22 cellular contexts compared by ENCODE assay signal in genomic region chr14:85447883-85448282, GRCh38.
DNase-seq lines count a peak whose midpoint lies in the region; ATAC-seq, FAIRE-seq and TF ChIP-seq lines count a peak whose summit lies in the region.
"Had no signal": no experiment of that assay in that cellular context is flagged by ENCODE, and none has a peak within 500 bp of the region (broad histone marks: within the 10 kb centered on the region; RNA-seq: fewer than 3 reads in every experiment).

No MANE protein-coding gene starts in this region.

- CTCF ChIA-PET in mammary epithelial cell (lab: Charles Lee; ENCODE audit: low non-redundant PET) (no interaction called here), H1 (lab: Charles Lee; ENCODE audit: partially characterized antibody) (interaction anchor here (0.9 kb wide), 1 partner anchor 21 kb away, joined by 3 read pairs; no protein-coding TSS in a partner anchor)

- H3K4me3 Mint-ChIP-seq in H9: no peak overlapping the region
- no peak overlapping the region for H3K4me3 Mint-ChIP-seq in activated T-cell treated with anti-CD3 and anti-CD28 coated beads, Interleukin-2, amount 50 U/mL, for 72 hours
- H3K4me3 Mint-ChIP-seq: B cell; CD4-positive, alpha-beta T cell; CD8-positive, alpha-beta T cell had no signal

- H3K56ac ChIP-seq in H9 (ENCODE audit: insufficient read length, low read depth, low read length): no peak overlapping the region
- H3K56ac ChIP-seq in H1 (replicated peaks; ENCODE audit: insufficient read length, low read depth, low read length): no peak overlapping the region

- H3K27me3 ChIP-seq in mammary epithelial cell (ENCODE audit: insufficient read depth, low read length) (no peaks in the 10 kb centered on the region), breast epithelium (no peaks in the 10 kb centered on the region), H9 (ENCODE audit: insufficient read depth, low read length) (no peaks in the 10 kb centered on the region), H1 (replicated peaks in 1 of 4; ENCODE audit: control insufficient read depth in 3 of 4, extremely low read depth in 1 of 4, insufficient read depth in 3 of 4, low read length in 3 of 4) (no peaks in the 10 kb centered on the region)
- H3K27me3 ChIP-seq: BLaER1 treated with 17β-estradiol and CSF1 and Interleukin-3, amounts not matched to agents 10 nM and 100 nM had no signal

- peak; percentile 29 to 43; a peak in 3 of 4 replicates for TF ChIP-seq RAD21 in H1 (IDR thresholded peaks at IDR 0.05 in 1 of 2, conservative IDR thresholded peaks at IDR 0.05 in 1 of 2; ENCODE audit: low read depth in 2 of 2, low read length in 2 of 2)

- no peak overlapping the region for H3K23ac ChIP-seq in H9 (ENCODE audit: insufficient read length, low read depth, low read length)
- no peak overlapping the region for H3K23ac ChIP-seq in H1 (ENCODE audit: insufficient read length)

- H3T11ph ChIP-seq in H9 (ENCODE audit: low read length): no peak overlapping the region

- intact Hi-C loops in mammary epithelial cell (cut with micrococcal nuclease) (no loop called here), breast epithelium (cut with DNase I; ENCODE audit: low total_unique reads) (no loop called here), head of caudate nucleus (cut with DNase I) (no loop called here)

- 100% methylated on average over 2 of the region's 2 CpGs for WGBS in mammary epithelial cell (ENCODE audit: low coverage, missing lambda C conversion rate)
- no CpG with 5 or more reads among the region's 2 CpGs for WGBS in H9 (ENCODE audit: extremely low coverage, insufficient read length, low lambda C conversion rate)
- 74% methylated on average over 2 of the region's 2 CpGs; no CpG with 5 or more reads in 1 of the 2 experiments for WGBS in H1 (ENCODE audit: extremely low coverage in 1 of 2, insufficient coverage in 1 of 2, insufficient read length in 1 of 2, insufficient replicate concordance in 2 of 2, low coverage in 1 of 2, low lambda C conversion rate in 2 of 2, missing lambda C conversion rate in 1 of 2), 2 experiments

- H3K4me2 ChIP-seq in mammary epithelial cell (ENCODE audit: insufficient read depth, low read depth, low read length): no peak overlapping the region
- no peak overlapping the region for H3K4me2 ChIP-seq in H9 (ENCODE audit: insufficient read depth, insufficient read length, low read length)
- H3K4me2 ChIP-seq in H1 (ENCODE audit: insufficient read depth in 1 of 2, low read depth in 2 of 2, low read length in 2 of 2): no peak overlapping the region
- H3K4me2 ChIP-seq: A549; BLaER1 treated with 17β-estradiol and CSF1 and Interleukin-3, amounts not matched to agents 10 nM and 100 nM had no signal

- BruUV-seq in mammary epithelial cell (replicated peaks; lab: Mats Ljungman, UMichigan): no TSS peak

- H3K4me3 ChIP-seq in mammary epithelial cell (replicated peaks in 1 of 3; ENCODE audit: insufficient read depth in 1 of 3, low read depth in 2 of 3, low read length in 3 of 3) (no peak overlapping the region), breast epithelium (no peak overlapping the region), H1 (ENCODE audit: extremely low read depth in 1 of 4, insufficient read depth in 2 of 4, low read depth in 3 of 4, low read length in 4 of 4) (no peak overlapping the region)
- H3K4me3 ChIP-seq: A549; BLaER1 treated with 17β-estradiol and CSF1 and Interleukin-3, amounts not matched to agents 10 nM and 100 nM had no signal

- no peak for ATAC-seq in activated T-cell treated with anti-CD3 and anti-CD28 coated beads, Interleukin-2, amount 50 U/mL, for 72 hours (replicated peaks in 1 of 2)
- ATAC-seq: A549; CD8-positive, alpha-beta T cell had no signal

- H2BK5ac ChIP-seq in H9 (ENCODE audit: insufficient read length, low read length) (no peak overlapping the region), H1 (ENCODE audit: low read depth, low read length) (no peak overlapping the region)

- H3K9ac ChIP-seq in mammary epithelial cell (ENCODE audit: insufficient read depth, low read length) (no peak overlapping the region), H9 (ENCODE audit: extremely low read depth, insufficient read length, low read length) (no peak overlapping the region), H1 (replicated peaks in 1 of 4; ENCODE audit: extremely low read depth in 1 of 4, low read depth in 3 of 4, low read length in 3 of 4) (no peak overlapping the region)
- H3K9ac ChIP-seq: BLaER1 treated with 17β-estradiol and CSF1 and Interleukin-3, amounts not matched to agents 10 nM and 100 nM had no signal

- H3K23me2 ChIP-seq in H9 (ENCODE audit: insufficient read length, low read depth, low read length, poor library complexity, severe bottlenecking) (no peaks in the 10 kb centered on the region), H1 (ENCODE audit: low read depth, low read length) (no peaks in the 10 kb centered on the region; the same call in 1 of the 2 replicates)

- DNase-seq in mammary epithelial cell: no peak
- no peak for DNase-seq in breast epithelium (ENCODE audit: low spot score in 2 of 2)
- no peak for DNase-seq in H9
- no peak for DNase-seq in H1 (ENCODE audit: low read depth in 1 of 2, low spot score in 2 of 2)
- no peak for DNase-seq in head of caudate nucleus
- DNase-seq in NCI-H526 (lab: John Stamatoyannopoulos, UW): no peak
- no peak for DNase-seq in activated T-cell treated with anti-CD3 and anti-CD28 coated beads, Interleukin-2, amount 50 U/mL, for 72 hours
- DNase-seq: AML-193; Caco-2; Calu3; CD4-positive, alpha-beta T cell; CD8-positive, alpha-beta T cell; DMS79 treated with DMSO at 0.1 percent for 48 hours; GF-D8 had no signal

- H2BK120ac ChIP-seq in H9 (ENCODE audit: low read depth, low read length, poor library complexity, severe bottlenecking) (no peak overlapping the region), H1 (replicated peaks; ENCODE audit: low read depth, low read length) (no peak overlapping the region)

- H3K27me3 Mint-ChIP-seq in H9 (ENCODE audit: low read depth): no peaks in the 10 kb centered on the region
- H3K27me3 Mint-ChIP-seq in activated T-cell treated with anti-CD3 and anti-CD28 coated beads, Interleukin-2, amount 50 U/mL, for 72 hours (ENCODE audit: low read depth): no peaks in the 10 kb centered on the region
- H3K27me3 Mint-ChIP-seq: B cell; CD4-positive, alpha-beta T cell had no signal

- H2AFZ ChIP-seq in mammary epithelial cell (ENCODE audit: low read depth, low read length): peak overlapping the region; percentile 5
- H2AFZ ChIP-seq in H9 (ENCODE audit: low read length): no peak overlapping the region
- H2AFZ ChIP-seq in H1 (ENCODE audit: low read length): no peak overlapping the region

- dilution Hi-C loops in mammary epithelial cell (cut with HindIII; ENCODE audit: low sequenced_read_pairs): no loop called here

- TF ChIP-seq EP300 in H1 (IDR thresholded peaks at IDR 0.05; ENCODE audit: borderline replicate concordance in 1 of 2, low read depth in 2 of 2, low read length in 2 of 2): no peak

- H4K8ac ChIP-seq in H9 (replicated peaks; ENCODE audit: insufficient read length, low read depth, low read length) (no peak overlapping the region), H1 (ENCODE audit: extremely low read depth, insufficient read depth, low read length) (no peak overlapping the region)

- no peak for TF ChIP-seq CTCF in mammary epithelial cell (conservative IDR thresholded peaks at IDR 0.05 in 1 of 2, IDR thresholded peaks at IDR 0.05 in 1 of 2; ENCODE audit: extremely low read depth in 1 of 2, insufficient read depth in 1 of 2, low read depth in 1 of 2, low read length in 2 of 2)
- no peak for TF ChIP-seq CTCF in breast epithelium (IDR thresholded peaks at IDR 0.05)
- TF ChIP-seq CTCF in H9 (conservative IDR thresholded peaks at IDR 0.05): peak; percentile 39; the same call in 2 of the 3 replicates
- TF ChIP-seq CTCF in H1 (IDR thresholded peaks at IDR 0.05; ENCODE audit: control extremely low read depth in 1 of 3, insufficient read depth in 1 of 3, low read depth in 1 of 3, low read length in 3 of 3): peak in 1 of 3 experiments; percentile 35; a peak in 1 of 4 replicates

- no peak overlapping the region for H2BK12ac ChIP-seq in H9 (ENCODE audit: insufficient read length, low read depth, low read length)
- no peak overlapping the region for H2BK12ac ChIP-seq in H1 (ENCODE audit: low read depth, low read length)

- H3K36me3 ChIP-seq in mammary epithelial cell (ENCODE audit: insufficient read depth, low read length): no peaks in the 10 kb centered on the region
- no peaks in the 10 kb centered on the region for H3K36me3 ChIP-seq in breast epithelium
- H3K36me3 ChIP-seq in H1 (ENCODE audit: control insufficient read depth in 2 of 4, insufficient read depth in 4 of 4, low read length in 3 of 4): no peaks in the 10 kb centered on the region
- H3K36me3 ChIP-seq: BLaER1 treated with 17β-estradiol and CSF1 and Interleukin-3, amounts not matched to agents 10 nM and 100 nM had no signal

- in situ Hi-C loops in mammary epithelial cell (cut with MboI; ENCODE audit: low sequenced_read_pairs in 2 of 2): no loop called here

- H3K79me1 ChIP-seq in H9 (ENCODE audit: insufficient read depth, low read depth, low read length, poor library complexity, severe bottlenecking) (no peaks in the 10 kb centered on the region), H1 (ENCODE audit: low read depth, low read length) (no peaks in the 10 kb centered on the region)

- peaks cover 12% of the 10 kb centered on the region for H3K4me1 ChIP-seq in mammary epithelial cell (ENCODE audit: insufficient read depth, low read length)
- H3K4me1 ChIP-seq in breast epithelium: no peaks in the 10 kb centered on the region
- no peaks in the 10 kb centered on the region for H3K4me1 ChIP-seq in H9 (ENCODE audit: insufficient read depth, low read length)
- no peaks in the 10 kb centered on the region for H3K4me1 ChIP-seq in H1 (replicated peaks in 1 of 4; ENCODE audit: control insufficient read depth in 3 of 4, insufficient read depth in 4 of 4, low read length in 3 of 4)
- H3K4me1 ChIP-seq: Caco-2 had no signal

- H4K91ac ChIP-seq in H9 (ENCODE audit: insufficient read length, low read depth, low read length) (no peak overlapping the region), H1 (replicated peaks; ENCODE audit: insufficient read length, low read length) (no peak overlapping the region)

- POLR2A ChIA-PET in H1 (lab: Charles Lee; ENCODE audit: partially characterized antibody): no interaction called here

- H3K36me3 Mint-ChIP-seq in H9 (ENCODE audit: insufficient read depth in 1 of 3, low read depth in 3 of 3): no peaks in the 10 kb centered on the region
- H3K36me3 Mint-ChIP-seq in activated T-cell treated with anti-CD3 and anti-CD28 coated beads, Interleukin-2, amount 50 U/mL, for 72 hours (ENCODE audit: insufficient read depth in 2 of 2): no peaks in the 10 kb centered on the region
- H3K36me3 Mint-ChIP-seq: CD8-positive, alpha-beta T cell had no signal

- H3K9me3 Mint-ChIP-seq in H9: no peaks in the 10 kb centered on the region
- H3K9me3 Mint-ChIP-seq in activated T-cell treated with anti-CD3 and anti-CD28 coated beads, Interleukin-2, amount 50 U/mL, for 72 hours: peaks cover 0 to 2% of the 10 kb centered on the region in 2 donors
- H3K9me3 Mint-ChIP-seq: CD4-positive, alpha-beta T cell had no signal

- H3K79me2 ChIP-seq in mammary epithelial cell (ENCODE audit: insufficient read depth, low read length) (no peaks in the 10 kb centered on the region), H9 (ENCODE audit: insufficient read depth, low read length) (no peaks in the 10 kb centered on the region), H1 (ENCODE audit: control insufficient read depth in 1 of 2, insufficient read depth in 2 of 2, low read length in 2 of 2) (no peaks in the 10 kb centered on the region)

- FAIRE-seq in H1 (lab: Jason Lieb, UNC): no peak
- FAIRE-seq: A549, D721Med, G401.6, GM12891 had no signal

- H2BK20ac ChIP-seq in H9 (ENCODE audit: low read depth, low read length, poor library complexity, severe bottlenecking) (no peak overlapping the region), H1 (ENCODE audit: low read length) (no peak overlapping the region)

- H4K20me1 ChIP-seq in mammary epithelial cell (ENCODE audit: insufficient read depth, low read length) (no peaks in the 10 kb centered on the region), H9 (ENCODE audit: control insufficient read depth, insufficient read depth, insufficient read length) (no peaks in the 10 kb centered on the region), H1 (replicated peaks in 1 of 2; ENCODE audit: control insufficient read depth in 1 of 2, insufficient read depth in 2 of 2, low read length in 2 of 2) (no peaks in the 10 kb centered on the region)
- H4K20me1 ChIP-seq: BLaER1 treated with 17β-estradiol and CSF1 and Interleukin-3, amounts not matched to agents 10 nM and 100 nM had no signal

- H3K27ac ChIP-seq in mammary epithelial cell (ENCODE audit: insufficient read depth, low read depth, low read length) (no peak overlapping the region), breast epithelium (no peak overlapping the region), H9 (ENCODE audit: insufficient read length, low read depth, low read length) (no peak overlapping the region), H1 (ENCODE audit: low read depth, low read length) (no peak overlapping the region)
- H3K27ac ChIP-seq: 22Rv1; A549; BLaER1 treated with 17β-estradiol and CSF1 and Interleukin-3, amounts not matched to agents 10 nM and 100 nM; C4-2B had no signal

- no peak overlapping the region for H3K14ac ChIP-seq in H9 (ENCODE audit: insufficient read depth, low read length)
- H3K14ac ChIP-seq in H1 (ENCODE audit: insufficient read length): no peak overlapping the region

- no peak overlapping the region for H3K4ac ChIP-seq in H9 (ENCODE audit: low read depth, low read length)
- no peak overlapping the region for H3K4ac ChIP-seq in H1 (replicated peaks; ENCODE audit: insufficient read length, low read depth, low read length)

- TF ChIP-seq POLR2A in breast epithelium (IDR thresholded peaks at IDR 0.05): no peak
- TF ChIP-seq POLR2A in H1 (IDR thresholded peaks at IDR 0.05; ENCODE audit: control extremely low read depth in 1 of 2, low read depth in 2 of 2, low read length in 2 of 2): no peak

- H2AK5ac ChIP-seq in H9 (ENCODE audit: insufficient read length, low read length) (no peak overlapping the region), H1 (ENCODE audit: low read depth, low read length) (no peak overlapping the region)

- H3K18ac ChIP-seq in H9 (ENCODE audit: insufficient read length, low read depth, low read length) (no peak overlapping the region), H1 (ENCODE audit: extremely low read depth, low read length) (no peak overlapping the region)

- no peaks in the 10 kb centered on the region for H3K4me1 Mint-ChIP-seq in H9
- no peaks in the 10 kb centered on the region for H3K4me1 Mint-ChIP-seq in activated T-cell treated with anti-CD3 and anti-CD28 coated beads, Interleukin-2, amount 50 U/mL, for 72 hours (ENCODE audit: low read depth)
- H3K4me1 Mint-ChIP-seq: B cell had no signal

- H3K9me3 ChIP-seq in mammary epithelial cell (replicated peaks; ENCODE audit: insufficient read depth, low read length) (no peaks in the 10 kb centered on the region), breast epithelium (no peaks in the 10 kb centered on the region), H9 (ENCODE audit: control insufficient read depth, low read depth, low read length) (no peaks in the 10 kb centered on the region), H1 (ENCODE audit: insufficient read depth in 2 of 2, low read depth in 1 of 2, low read length in 1 of 2) (no peaks in the 10 kb centered on the region)
- H3K9me3 ChIP-seq: A549, Caco-2 had no signal

- H3K27ac Mint-ChIP-seq in H9: no peak overlapping the region
- H3K27ac Mint-ChIP-seq in activated T-cell treated with anti-CD3 and anti-CD28 coated beads, Interleukin-2, amount 50 U/mL, for 72 hours: no peak overlapping the region
- H3K27ac Mint-ChIP-seq: B cell; CD4-positive, alpha-beta T cell; CD8-positive, alpha-beta T cell had no signal

- no peak overlapping the region for H2BK15ac ChIP-seq in H9 (ENCODE audit: low read depth, low read length)
- H2BK15ac ChIP-seq in H1 (ENCODE audit: low read length): no peak overlapping the region

- no peak overlapping the region for H4K5ac ChIP-seq in H9 (ENCODE audit: insufficient read length, low read depth, low read length)
- no peak overlapping the region for H4K5ac ChIP-seq in H1 (ENCODE audit: insufficient read length, low read depth, low read length)
